8 cellular contexts compared by ENCODE assay signal in the genomic region with DNA sequence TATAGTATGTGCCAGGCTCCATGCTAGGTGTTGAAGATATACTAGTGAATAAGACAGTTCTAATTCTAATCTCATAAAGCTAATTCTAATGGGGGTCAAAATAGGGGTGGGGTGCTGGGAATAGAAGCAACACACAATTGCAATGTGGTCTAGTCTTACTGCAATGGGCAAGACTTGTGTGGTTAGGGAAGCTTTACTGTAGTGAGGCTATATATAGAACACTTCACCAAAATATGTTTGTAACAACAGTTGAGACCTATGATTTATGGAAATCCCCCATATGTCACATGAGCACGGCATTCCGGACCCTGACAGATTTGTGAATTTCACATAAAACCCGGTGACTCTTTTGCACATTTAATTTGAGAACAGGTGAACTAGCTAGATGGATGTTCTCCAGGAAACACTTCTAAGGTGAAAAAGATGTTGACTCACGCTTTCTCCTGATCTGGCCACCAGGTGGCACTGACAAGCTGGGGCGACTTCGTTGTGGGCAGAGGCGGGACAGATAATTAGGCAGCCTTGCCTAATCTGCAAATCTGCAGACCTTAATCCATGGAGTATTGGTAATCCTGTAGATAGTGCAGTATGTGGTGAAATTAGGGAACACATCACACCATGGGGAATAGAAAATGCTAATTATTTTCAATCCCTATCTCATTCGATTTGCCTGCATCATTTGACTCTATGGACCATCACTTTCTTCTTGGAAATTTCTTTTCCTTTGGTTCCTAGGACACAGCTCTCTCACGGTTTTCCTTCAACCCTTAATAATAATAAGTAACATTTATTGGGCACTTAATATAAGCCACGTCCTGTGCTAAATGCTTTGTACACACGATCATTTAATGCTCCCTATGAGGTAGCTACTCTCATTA. TPM values are rescaled to one million over a fixed set of nuclear protein-coding genes. Genes with fewer than 3 reads are reported as not detected.
DNase-seq lines count a peak whose midpoint lies in the region; ATAC-seq lines count a peak whose summit lies in the region.

No MANE protein-coding gene starts in this region.

- no peak overlapping the region for H3K27ac Mint-ChIP-seq in activated CD4-positive, alpha-beta T cell treated with anti-CD3 and anti-CD28 coated beads, Interleukin-2, amount 10 ng/mL, durations not matched to agents 24 days and 14 days

- H3K36me3 Mint-ChIP-seq in activated CD4-positive, alpha-beta T cell treated with anti-CD3 and anti-CD28 coated beads, Interleukin-2, amount 10 ng/mL, durations not matched to agents 24 days and 14 days (ENCODE audit: low read depth): peaks cover 20% of the 10 kb centered on the region

- intact Hi-C loops in activated CD4-positive, alpha-beta T cell treated with anti-CD3 and anti-CD28 coated beads, Interleukin-2, amount 10 ng/mL, durations not matched to agents 24 days and 14 days (cut with micrococcal nuclease): loop anchor here (1.0 to 10.0 kb wide), 6 partner anchors 36 to 920 kb away; no protein-coding TSS in a partner anchor

- DNase-seq in DMS153 (lab: John Stamatoyannopoulos, UW) (peak; percentile 35), NCI-H460 (ENCODE audit: extremely low read depth, low read depth) (peak; percentile 67), dermis blood vessel endothelial cell (peak; percentile 82), medulla oblongata (ENCODE audit: extremely low spot score) (peak; percentile 79)
- DNase-seq in activated CD4-positive, alpha-beta T cell treated with anti-CD3 and anti-CD28 coated beads, Interleukin-2, amount 10 ng/mL, durations not matched to agents 24 days and 14 days: peak; percentile 93
- DNase-seq in stimulated activated CD8-positive, alpha-beta memory T cell treated with anti-CD3 and anti-CD28 coated beads, Interleukin-2, amount 100 ng/mL, for 1 hour (ENCODE audit: low read depth in 2 of 2): peak; percentile 55 to 56

- no peaks in the 10 kb centered on the region for H3K9me3 Mint-ChIP-seq in activated CD4-positive, alpha-beta T cell treated with anti-CD3 and anti-CD28 coated beads, Interleukin-2, amount 10 ng/mL, durations not matched to agents 24 days and 14 days

- no peak overlapping the region for H3K4me3 Mint-ChIP-seq in activated CD4-positive, alpha-beta T cell treated with anti-CD3 and anti-CD28 coated beads, Interleukin-2, amount 10 ng/mL, durations not matched to agents 24 days and 14 days

- H3K27me3 Mint-ChIP-seq in activated CD4-positive, alpha-beta T cell treated with anti-CD3 and anti-CD28 coated beads, Interleukin-2, amount 10 ng/mL, durations not matched to agents 24 days and 14 days: peaks cover 35% of the 10 kb centered on the region

- peak; percentile 45 for ATAC-seq in HG02623 (IDR thresholded peaks at IDR 0.05; ENCODE audit: unreplicated experiment)
- ATAC-seq in GM18520 (IDR thresholded peaks at IDR 0.05; ENCODE audit: unreplicated experiment): no peak

- peaks cover 30% of the 10 kb centered on the region for H3K4me1 Mint-ChIP-seq in activated CD4-positive, alpha-beta T cell treated with anti-CD3 and anti-CD28 coated beads, Interleukin-2, amount 10 ng/mL, durations not matched to agents 24 days and 14 days

RNA-seq across cellular contexts. Expression of a gene that starts 37.7 kb away (rescaled TPM):
- 4.2 and 5.0 TPM in 2 replicates for total RNA-seq in NCI-H460 (2014; rRNA removed; shearing (Covaris generic))
- polyA plus RNA-seq in NCI-H460 (2014; cell fraction: nucleus; rRNA removed): 3.1 and 8.5 TPM in 2 replicates
- total RNA-seq in activated CD4-positive, alpha-beta T cell treated with anti-CD3 and anti-CD28 coated beads, Interleukin-2, amount 10 ng/mL, durations not matched to agents 24 days and 14 days: 32.6 and 35.4 TPM in 2 replicates
- 20.8 and 25.7 TPM in 2 replicates for total RNA-seq in dermis blood vessel endothelial cell

Comparison
In these comparisons a context has a peak if more than half of its experiments do, and no peak if none do; other contexts are left out.
1. DNase-seq: peak in every context shown above with its lines; median percentile 93 in activated CD4-positive, alpha-beta T cell treated with anti-CD3 and anti-CD28 coated beads, Interleukin-2, amount 10 ng/mL, durations not matched to agents 24 days and 14 days; 82 in dermis blood vessel endothelial cell; 79 in medulla oblongata; 67 in NCI-H460; 56 in stimulated activated CD8-positive, alpha-beta memory T cell treated with anti-CD3 and anti-CD28 coated beads, Interleukin-2, amount 100 ng/mL, for 1 hour; 35 in DMS153.